ENCODE assay signal across 13 cellular contexts in genomic region chr3:112776000-112776399, GRCh38.
DNase-seq lines count a peak whose midpoint lies in the region; ATAC-seq, FAIRE-seq and TF ChIP-seq lines count a peak whose summit lies in the region.
"Had no signal": no experiment of that assay in that cellular context is flagged by ENCODE, and none has a peak within 500 bp of the region (broad histone marks: within the 10 kb centered on the region; RNA-seq: fewer than 3 reads in every experiment).

No MANE protein-coding gene starts in this region.

- H3K23ac ChIP-seq in IMR-90 (ENCODE audit: low read depth, low read length) = no peak overlapping the region

- BruUV-seq in MCF 10A (replicated peaks; lab: Mats Ljungman, UMichigan) (no TSS peak), IMR-90 (replicated peaks; lab: Mats Ljungman, UMichigan) (no TSS peak)

- H2BK15ac ChIP-seq in IMR-90 (ENCODE audit: low read depth, low read length) = peak overlapping the region; percentile 61; the same call in 2 of the 3 replicates

- ATAC-seq in IMR-90 (ENCODE audit: low read depth) = no peak
- no peak for ATAC-seq in effector memory CD8-positive, alpha-beta T cell (replicated peaks)
- ATAC-seq in stimulated activated effector memory CD8-positive, alpha-beta T cell treated with anti-CD3 and anti-CD28 coated beads, Interleukin-12 subunit alpha, Interleukin-12 subunit beta, amount 100 ng/mL, for 72 hours = peak; percentile 60

- H3K4me3 ChIP-seq in breast epithelium = no peak overlapping the region
- H3K4me3 ChIP-seq in IMR-90 (ENCODE audit: insufficient read depth, low read depth, low read length) = no peak overlapping the region
- H3K4me3 ChIP-seq: pancreas had no signal

- H4K20me1 ChIP-seq in IMR-90 (ENCODE audit: insufficient read depth, low read length) = no peaks in the 10 kb centered on the region

- H3K9me3 Mint-ChIP-seq in MCF 10A (ENCODE audit: unreplicated experiment) = no peaks in the 10 kb centered on the region
- no peaks in the 10 kb centered on the region for H3K9me3 Mint-ChIP-seq in effector memory CD8-positive, alpha-beta T cell
- H3K9me3 Mint-ChIP-seq in stimulated activated effector memory CD8-positive, alpha-beta T cell treated with anti-CD3 and anti-CD28 coated beads, Interleukin-12 subunit alpha, Interleukin-12 subunit beta, amount 100 ng/mL, for 72 hours = no peaks in the 10 kb centered on the region
- H3K9me3 Mint-ChIP-seq: H9 had no signal

- dilution Hi-C loops in IMR-90 (cut with HindIII; ENCODE audit: low sequenced_read_pairs, unreplicated experiment) = no loop called here

- no peaks in the 10 kb centered on the region for H3K9me3 ChIP-seq in breast epithelium
- no peaks in the 10 kb centered on the region for H3K9me3 ChIP-seq in IMR-90 (ENCODE audit: control insufficient read depth, insufficient read depth, low read length)
- H3K9me3 ChIP-seq: pancreas had no signal

- intact Hi-C loops in MCF 10A (cut with micrococcal nuclease) (no loop called here), breast epithelium (cut with DNase I; ENCODE audit: low total_unique reads) (loop anchor here (1.0 kb wide), 1 partner anchor 42 kb away; no protein-coding TSS in a partner anchor), IMR-90 (cut with micrococcal nuclease) (no loop called here)

- H3K9ac ChIP-seq in IMR-90 (ENCODE audit: low read depth, low read length) = 0 out of 2 replicates have a peak overlapping the region, but pooled peaks have one; percentile 5

- H3K4me1 ChIP-seq in breast epithelium (no peaks in the 10 kb centered on the region), IMR-90 (ENCODE audit: control insufficient read depth, insufficient read depth, low read length) (peaks cover 44% of the 10 kb centered on the region)
- H3K4me1 ChIP-seq: pancreas had no signal

- no peaks in the 10 kb centered on the region for H3K27me3 Mint-ChIP-seq in MCF 10A (ENCODE audit: insufficient read depth, unreplicated experiment)
- no peaks in the 10 kb centered on the region for H3K27me3 Mint-ChIP-seq in effector memory CD8-positive, alpha-beta T cell

- H2BK5ac ChIP-seq in IMR-90 (ENCODE audit: low read depth, low read length, poor library complexity, severe bottlenecking) = peak overlapping the region; percentile 96

- H3K36me3 Mint-ChIP-seq in MCF 10A (ENCODE audit: insufficient read depth, unreplicated experiment) = no peaks in the 10 kb centered on the region
- H3K36me3 Mint-ChIP-seq in effector memory CD8-positive, alpha-beta T cell (ENCODE audit: insufficient read depth) = peaks cover 4% of the 10 kb centered on the region
- H3K36me3 Mint-ChIP-seq in stimulated activated effector memory CD8-positive, alpha-beta T cell treated with anti-CD3 and anti-CD28 coated beads, Interleukin-12 subunit alpha, Interleukin-12 subunit beta, amount 100 ng/mL, for 72 hours = no peaks in the 10 kb centered on the region

- H3K27ac ChIP-seq in breast epithelium (peak overlapping the region in 1 of 2 donors; percentile 61), IMR-90 (ENCODE audit: insufficient read depth, low read length) (peak overlapping the region; percentile 88)
- H3K27ac ChIP-seq: pancreas had no signal

- peak overlapping the region; percentile 87; the same call in 1 of the 2 replicates for H4K91ac ChIP-seq in IMR-90 (ENCODE audit: insufficient read depth, low read depth, low read length)

- peaks cover 24% of the 10 kb centered on the region for H3K9me1 ChIP-seq in IMR-90 (ENCODE audit: insufficient read depth, low read length)

- no peak overlapping the region for H3K27ac Mint-ChIP-seq in MCF 10A (ENCODE audit: low read depth, unreplicated experiment)
- peak overlapping the region; percentile 33 to 68 for H3K27ac Mint-ChIP-seq in effector memory CD8-positive, alpha-beta T cell
- H3K27ac Mint-ChIP-seq in stimulated activated effector memory CD8-positive, alpha-beta T cell treated with anti-CD3 and anti-CD28 coated beads, Interleukin-12 subunit alpha, Interleukin-12 subunit beta, amount 100 ng/mL, for 72 hours = peak overlapping the region; percentile 52
- H3K27ac Mint-ChIP-seq: H9 had no signal

- H4K5ac ChIP-seq in IMR-90 (ENCODE audit: low read depth, low read length) = peak overlapping the region; percentile 89

- in situ Hi-C loops in IMR-90 (cut with MboI; ENCODE audit: low sequenced_read_pairs) = no loop called here

- DNase-seq in MCF 10A (ENCODE audit: unreplicated experiment) (peak; percentile 70), breast epithelium (ENCODE audit: low spot score in 2 of 2) (no peak), IMR-90 (peak; percentile 56), D721Med (ENCODE audit: insufficient read length, low spot score) (no peak), 8988T (no peak)
- DNase-seq in effector memory CD8-positive, alpha-beta T cell = no peak
- no peak for DNase-seq in stimulated activated effector memory CD8-positive, alpha-beta T cell treated with anti-CD3 and anti-CD28 coated beads, Interleukin-12 subunit alpha, Interleukin-12 subunit beta, amount 100 ng/mL, for 72 hours (ENCODE audit: low spot score in 2 of 2)
- DNase-seq in stimulated activated naive CD4-positive, alpha-beta T cell treated with Interleukin-2 at 50 U/mL for 16 hours (lab: John Stamatoyannopoulos, UW) = no peak
- DNase-seq: C1 segment of cervical spinal cord, H9, NCI-H2171 treated with DMSO at 0.1 percent for 48 hours, pancreas, T1000 had no signal

- H2AK9ac ChIP-seq in IMR-90 (replicated peaks; ENCODE audit: low read depth, low read length, poor library complexity) = no peak overlapping the region

- FAIRE-seq in D721Med (lab: Jason Lieb, UNC) = no peak
- FAIRE-seq: pancreas had no signal

- peak overlapping the region; percentile 72 to 89 for H4K8ac ChIP-seq in IMR-90 (ENCODE audit: low read depth in 2 of 2, low read length in 2 of 2)

- no peak overlapping the region for H3K4me3 Mint-ChIP-seq in MCF 10A (ENCODE audit: unreplicated experiment)
- H3K4me3 Mint-ChIP-seq in effector memory CD8-positive, alpha-beta T cell = no peak overlapping the region
- no peak overlapping the region for H3K4me3 Mint-ChIP-seq in stimulated activated effector memory CD8-positive, alpha-beta T cell treated with anti-CD3 and anti-CD28 coated beads, Interleukin-12 subunit alpha, Interleukin-12 subunit beta, amount 100 ng/mL, for 72 hours
- H3K4me3 Mint-ChIP-seq: H9 had no signal

- H3K4me1 Mint-ChIP-seq in MCF 10A (ENCODE audit: insufficient read depth, unreplicated experiment) = peaks cover 37% of the 10 kb centered on the region
- H3K4me1 Mint-ChIP-seq in effector memory CD8-positive, alpha-beta T cell (ENCODE audit: low read depth in 2 of 2) = peaks cover 23 to 34% of the 10 kb centered on the region in 2 donors
- peaks cover 45% of the 10 kb centered on the region for H3K4me1 Mint-ChIP-seq in stimulated activated effector memory CD8-positive, alpha-beta T cell treated with anti-CD3 and anti-CD28 coated beads, Interleukin-12 subunit alpha, Interleukin-12 subunit beta, amount 100 ng/mL, for 72 hours

- no peak for TF ChIP-seq CTCF in MCF 10A (IDR thresholded peaks at IDR 0.05; ENCODE audit: unreplicated experiment)
- TF ChIP-seq CTCF in breast epithelium (IDR thresholded peaks at IDR 0.05) = no peak
- no peak for TF ChIP-seq CTCF in IMR-90 (conservative IDR thresholded peaks at IDR 0.05; ENCODE audit: low read depth, low read length)
- TF ChIP-seq CTCF in D721Med (IDR thresholded peaks at IDR 0.05; ENCODE audit: insufficient read depth, missing control alignments) = no peak

- H2AFZ ChIP-seq in IMR-90 (replicated peaks; ENCODE audit: low read length, poor library complexity) = no peak overlapping the region

- H3K36me3 ChIP-seq in breast epithelium (no peaks in the 10 kb centered on the region), IMR-90 (ENCODE audit: control insufficient read depth, insufficient read depth, low read length) (no peaks in the 10 kb centered on the region)
- H3K36me3 ChIP-seq: pancreas had no signal

- TF ChIP-seq POLR2A in breast epithelium (IDR thresholded peaks at IDR 0.05) = no peak
- TF ChIP-seq POLR2A in IMR-90 (IDR thresholded peaks at IDR 0.05; ENCODE audit: low read depth, low read length) = no peak

- H3K27me3 ChIP-seq in breast epithelium (no peaks in the 10 kb centered on the region), IMR-90 (ENCODE audit: control insufficient read depth, insufficient read depth, low read length) (no peaks in the 10 kb centered on the region)
- H3K27me3 ChIP-seq: pancreas had no signal

- POLR2A ChIA-PET in MCF 10A (lab: Yijun Ruan, JAX) (interaction anchor here (0.6 to 0.9 kb wide), 4 partner anchors 101 to 189 kb away, joined by 3 to 4 read pairs (median 3); no protein-coding TSS in a partner anchor), IMR-90 (lab: Charles Lee; ENCODE audit: unreplicated experiment) (no interaction called here)

- peak overlapping the region; percentile 52; the same call in 1 of the 2 replicates for H2BK120ac ChIP-seq in IMR-90 (ENCODE audit: low read depth, low read length)

- H3K79me1 ChIP-seq in IMR-90 (ENCODE audit: low read depth in 1 of 2, low read length in 2 of 2) = no peaks in the 10 kb centered on the region

- no CpG with 5 or more reads among the region's 2 CpGs for WGBS in IMR-90 (ENCODE audit: extremely low coverage in 2 of 2, insufficient read length in 1 of 2), 2 experiments

- no peak overlapping the region for H3K56ac ChIP-seq in IMR-90 (ENCODE audit: extremely low read depth, insufficient read depth, low read length)

- no peak for TF ChIP-seq RAD21 in IMR-90 (IDR thresholded peaks at IDR 0.05; ENCODE audit: low read length)

- no peak overlapping the region for H3K4me2 ChIP-seq in IMR-90 (ENCODE audit: low read depth, low read length)

- H2BK20ac ChIP-seq in IMR-90 (ENCODE audit: low read depth, low read length) = peak overlapping the region; percentile 95; the same call in 1 of the 2 replicates

- peak overlapping the region; percentile 94 for H3K18ac ChIP-seq in IMR-90 (ENCODE audit: low read depth, low read length)

- CTCF ChIA-PET in MCF 10A (lab: Yijun Ruan, JAX) (interaction anchor here (0.6 to 2.1 kb wide), 5 partner anchors 8 to 122 kb away, joined by 3 to 8 read pairs (median 3); no protein-coding TSS in a partner anchor), IMR-90 (lab: Yijun Ruan, JAX) (interaction anchor here (1.0 to 1.1 kb wide), 2 partner anchors 9 to 133 kb away, joined by 3 to 4 read pairs; no protein-coding TSS in a partner anchor)

- H3K4ac ChIP-seq in IMR-90 (ENCODE audit: low read depth, low read length) = peak overlapping the region; percentile 92

- H3K14ac ChIP-seq in IMR-90 (replicated peaks; ENCODE audit: low read depth, low read length) = peak overlapping the region; percentile 42

- peak overlapping the region; percentile 96 for H2AK5ac ChIP-seq in IMR-90 (ENCODE audit: low read depth, low read length)

TF ChIP-seq in IMR-90, 13 proteins besides CTCF, POLR2A, EP300 and RAD21 (continues in another document):
- TF ChIP-seq FOS (IDR thresholded peaks at IDR 0.05; ENCODE audit: low read depth, low read length) = no peak
- TF ChIP-seq RCOR1 (IDR thresholded peaks at IDR 0.05; ENCODE audit: insufficient replicate concordance, low read length) = no peak
- TF ChIP-seq MXI1 (IDR thresholded peaks at IDR 0.05; ENCODE audit: borderline replicate concordance, low read depth, low read length) = no peak

Comparison
In these comparisons a context has a peak if more than half of its experiments do, and no peak if none do; other contexts are left out.
1. DNase-seq: peak in MCF 10A (single experiment) and IMR-90 (single experiment); none in breast epithelium (0 of 2), effector memory CD8-positive, alpha-beta T cell (0 of 3), stimulated activated effector memory CD8-positive, alpha-beta T cell treated with anti-CD3 and anti-CD28 coated beads, Interleukin-12 subunit alpha, Interleukin-12 subunit beta, amount 100 ng/mL, for 72 hours (0 of 2), stimulated activated naive CD4-positive, alpha-beta T cell treated with Interleukin-2 at 50 U/mL for 16 hours (single experiment), D721Med (single experiment) and 8988T (single experiment).